19 cellular contexts compared by ENCODE assay signal in genomic region chr7:38550881-38551280, GRCh38.
"Had no signal": no experiment of that assay in that cellular context is flagged by ENCODE, and none has a peak within 500 bp of the region (broad histone marks: within the 10 kb centered on the region; RNA-seq: fewer than 3 reads in every experiment).

No MANE protein-coding gene starts in this region.

- H3K36me3 Mint-ChIP-seq: activated naive CD4-positive, alpha-beta T cell treated with anti-CD3 and anti-CD28 coated beads, Interleukin-2, amount 50 U/mL, for 24 hours; naive thymus-derived CD4-positive, alpha-beta T cell had no signal

- H3K27ac Mint-ChIP-seq: activated naive CD4-positive, alpha-beta T cell treated with anti-CD3 and anti-CD28 coated beads, Interleukin-2, amount 50 U/mL, for 24 hours; activated T-cell treated with anti-CD3 and anti-CD28 coated beads, Interleukin-2, amount 50 U/mL, for 72 hours; naive thymus-derived CD4-positive, alpha-beta T cell had no signal

- H3K9me3 ChIP-seq: adrenal gland, esophagus squamous epithelium, psoas muscle, tibial artery, uterus had no signal

- DNase-seq: activated CD4-positive, CD25-positive, alpha-beta regulatory T cell treated with anti-CD3 and anti-CD28 coated beads, Interleukin-2, amount 50 U/mL, for 72 hours; activated CD8-positive, alpha-beta memory T cell treated with anti-CD3 and anti-CD28 coated beads for 24 hours; activated effector memory CD4-positive, alpha-beta T cell treated with anti-CD3 and anti-CD28 coated beads, Interleukin-2, amount 50 U/mL, for 16 hours; activated T-cell treated with anti-CD3 and anti-CD28 coated beads, Interleukin-2, amount 50 U/mL, for 72 hours; adrenal gland; dermis blood vessel endothelial cell; effector memory CD4-positive, alpha-beta T cell; esophagus squamous epithelium; immature natural killer cell; mesenchymal stem cell; naive thymus-derived CD4-positive, alpha-beta T cell; psoas muscle; right cardiac atrium; stimulated activated naive CD8-positive, alpha-beta T cell treated with anti-CD3 and anti-CD28 coated beads, Interleukin-15, Interleukin-2, amounts not matched to agents 100 U/mL and 50 U/mL, for 24 hours; substantia nigra; tibial artery; uterus had no signal

- H3K4me1 ChIP-seq: adrenal gland, esophagus squamous epithelium, psoas muscle, uterus had no signal

- H3K4me3 ChIP-seq: adrenal gland, cardiac muscle cell, esophagus squamous epithelium, psoas muscle, tibial artery, uterus had no signal

- H3K4me3 Mint-ChIP-seq: activated naive CD4-positive, alpha-beta T cell treated with anti-CD3 and anti-CD28 coated beads, Interleukin-2, amount 50 U/mL, for 24 hours; activated T-cell treated with anti-CD3 and anti-CD28 coated beads, Interleukin-2, amount 50 U/mL, for 72 hours; immature natural killer cell; naive thymus-derived CD4-positive, alpha-beta T cell had no signal

- ATAC-seq: activated T-cell treated with anti-CD3 and anti-CD28 coated beads, Interleukin-2, amount 50 U/mL, for 72 hours; naive thymus-derived CD4-positive, alpha-beta T cell; psoas muscle; right cardiac atrium; stimulated activated naive CD8-positive, alpha-beta T cell treated with anti-CD3 and anti-CD28 coated beads, Interleukin-15, Interleukin-2, amounts not matched to agents 100 U/mL and 50 U/mL, for 24 hours had no signal

- H3K9me3 Mint-ChIP-seq: activated naive CD4-positive, alpha-beta T cell treated with anti-CD3 and anti-CD28 coated beads, Interleukin-2, amount 50 U/mL, for 24 hours; activated T-cell treated with anti-CD3 and anti-CD28 coated beads, Interleukin-2, amount 50 U/mL, for 72 hours; naive thymus-derived CD4-positive, alpha-beta T cell had no signal

- H3K4me1 Mint-ChIP-seq: activated naive CD4-positive, alpha-beta T cell treated with anti-CD3 and anti-CD28 coated beads, Interleukin-2, amount 50 U/mL, for 24 hours had no signal

- H3K36me3 ChIP-seq: adrenal gland, cardiac muscle cell, esophagus squamous epithelium, tibial artery, uterus had no signal

- H3K27me3 ChIP-seq: adrenal gland, cardiac muscle cell, esophagus squamous epithelium, tibial artery, uterus had no signal
